In the genomic region with DNA sequence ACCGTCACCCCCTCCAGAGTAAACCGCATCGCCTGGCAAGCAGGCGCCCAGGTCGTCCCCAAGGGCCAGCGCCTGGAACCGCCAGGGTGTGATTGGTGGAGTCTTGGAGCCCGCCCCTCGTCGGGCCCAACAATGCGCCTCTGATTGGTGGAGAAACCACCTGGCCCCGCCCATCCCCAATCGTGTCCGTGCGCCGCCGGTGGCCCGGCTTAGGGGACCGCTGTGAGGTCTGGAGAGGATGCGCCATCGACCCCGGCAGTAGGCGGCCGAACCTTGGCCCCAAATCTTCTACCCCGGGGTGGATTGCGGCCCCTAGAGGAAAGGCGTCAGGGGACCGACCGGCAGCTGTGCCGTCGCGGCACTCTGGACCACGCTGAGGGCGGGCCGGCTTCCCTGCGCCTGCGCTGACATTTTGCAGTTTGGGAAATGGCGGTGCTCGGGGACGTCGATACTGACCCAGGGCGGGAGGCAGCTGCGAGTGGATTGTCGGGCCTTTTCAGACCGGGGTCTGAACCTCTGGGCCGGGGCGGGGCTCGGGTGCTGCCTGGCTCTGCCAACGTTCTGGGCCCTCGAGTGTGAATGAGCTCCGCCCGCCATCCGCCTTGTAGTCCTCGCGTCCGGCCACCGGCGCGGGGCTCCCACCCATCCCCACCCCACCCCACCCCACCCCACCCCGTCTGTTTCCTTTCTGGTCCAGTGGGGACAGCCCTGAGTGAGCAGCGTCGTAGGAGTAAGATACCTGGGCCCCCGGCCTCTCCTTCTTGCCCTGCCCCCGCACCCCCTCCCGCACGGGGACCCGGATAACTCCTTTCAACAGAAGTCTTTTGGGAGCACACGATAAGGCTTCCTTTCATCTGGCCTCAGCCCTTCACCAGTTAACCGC, we compare ENCODE assay signal across 1 cellular context.
TF ChIP-seq lines count a peak whose summit lies in the region.

No MANE protein-coding gene starts in this region.

TF ChIP-seq in WTC11, 78 proteins besides CTCF, POLR2A, EP300 and RAD21 (continued from another document and continues in another):
- TF ChIP-seq, protein P1, sequence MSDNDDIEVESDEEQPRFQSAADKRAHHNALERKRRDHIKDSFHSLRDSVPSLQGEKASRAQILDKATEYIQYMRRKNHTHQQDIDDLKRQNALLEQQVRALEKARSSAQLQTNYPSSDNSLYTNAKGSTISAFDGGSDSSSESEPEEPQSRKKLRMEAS (CRISPR knock-in tag; IDR thresholded peaks at IDR 0.05) = peak; percentile 84
- TF ChIP-seq TP53 (CRISPR knock-in tag; IDR thresholded peaks at IDR 0.05) (no peak), MXD4 (CRISPR knock-in tag; IDR thresholded peaks at IDR 0.05; ENCODE audit: borderline replicate concordance) (no peak), SOX15 (CRISPR knock-in tag; IDR thresholded peaks at IDR 0.05) (peak; percentile 55; the same call in 1 of the 2 replicates), TEAD1 (CRISPR knock-in tag; IDR thresholded peaks at IDR 0.05) (peak; percentile 59; the same call in 1 of the 2 replicates), OVOL2 (CRISPR knock-in tag; IDR thresholded peaks at IDR 0.05; ENCODE audit: borderline replicate concordance) (peak; percentile 75; the same call in 1 of the 2 replicates), CREB1 (CRISPR knock-in tag; IDR thresholded peaks at IDR 0.05) (no peak), KAT7 (CRISPR knock-in tag; IDR thresholded peaks at IDR 0.05; ENCODE audit: borderline replicate concordance) (0 out of 2 replicates have a peak, but pooled peaks have one; percentile 79), PREB (CRISPR knock-in tag; IDR thresholded peaks at IDR 0.05; ENCODE audit: borderline replicate concordance) (no peak), EMX1 (CRISPR knock-in tag; IDR thresholded peaks at IDR 0.05) (peak; percentile 91; the same call in 1 of the 2 replicates), ZMAT4 (CRISPR knock-in tag; IDR thresholded peaks at IDR 0.05) (peak; percentile 77), ATF6 (CRISPR knock-in tag; IDR thresholded peaks at IDR 0.05) (no peak), ZNF232 (CRISPR knock-in tag; IDR thresholded peaks at IDR 0.05) (peak; percentile 80; the same call in 1 of the 2 replicates), SMAD3 (CRISPR knock-in tag; IDR thresholded peaks at IDR 0.05; ENCODE audit: borderline replicate concordance) (peak; percentile 75; the same call in 1 of the 2 replicates), CREM (CRISPR knock-in tag; IDR thresholded peaks at IDR 0.05) (peak; percentile 36; the same call in 1 of the 2 replicates), NR2C2 (CRISPR knock-in tag; IDR thresholded peaks at IDR 0.05) (no peak), ATF1 (CRISPR knock-in tag; IDR thresholded peaks at IDR 0.05) (peak; percentile 70; the same call in 1 of the 2 replicates), IRF2 (CRISPR knock-in tag; IDR thresholded peaks at IDR 0.05; ENCODE audit: borderline replicate concordance, low read depth) (no peak), ZNF416 (CRISPR knock-in tag; IDR thresholded peaks at IDR 0.05) (peak; percentile 57; the same call in 1 of the 2 replicates), ZSCAN18 (CRISPR knock-in tag; IDR thresholded peaks at IDR 0.05) (no peak), ESRRA (CRISPR knock-in tag; IDR thresholded peaks at IDR 0.05; ENCODE audit: borderline replicate concordance) (peak; percentile 82; the same call in 1 of the 2 replicates), SMAD4 (CRISPR knock-in tag; IDR thresholded peaks at IDR 0.05) (no peak)
- TF ChIP-seq, protein P2, sequence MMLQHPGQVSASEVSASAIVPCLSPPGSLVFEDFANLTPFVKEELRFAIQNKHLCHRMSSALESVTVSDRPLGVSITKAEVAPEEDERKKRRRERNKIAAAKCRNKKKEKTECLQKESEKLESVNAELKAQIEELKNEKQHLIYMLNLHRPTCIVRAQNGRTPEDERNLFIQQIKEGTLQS (CRISPR knock-in tag; conservative IDR thresholded peaks at IDR 0.05) = no peak
- TF ChIP-seq, protein P3, sequence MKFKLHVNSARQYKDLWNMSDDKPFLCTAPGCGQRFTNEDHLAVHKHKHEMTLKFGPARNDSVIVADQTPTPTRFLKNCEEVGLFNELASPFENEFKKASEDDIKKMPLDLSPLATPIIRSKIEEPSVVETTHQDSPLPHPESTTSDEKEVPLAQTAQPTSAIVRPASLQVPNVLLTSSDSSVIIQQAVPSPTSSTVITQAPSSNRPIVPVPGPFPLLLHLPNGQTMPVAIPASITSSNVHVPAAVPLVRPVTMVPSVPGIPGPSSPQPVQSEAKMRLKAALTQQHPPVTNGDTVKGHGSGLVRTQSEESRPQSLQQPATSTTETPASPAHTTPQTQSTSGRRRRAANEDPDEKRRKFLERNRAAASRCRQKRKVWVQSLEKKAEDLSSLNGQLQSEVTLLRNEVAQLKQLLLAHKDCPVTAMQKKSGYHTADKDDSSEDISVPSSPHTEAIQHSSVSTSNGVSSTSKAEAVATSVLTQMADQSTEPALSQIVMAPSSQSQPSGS (CRISPR knock-in tag; IDR thresholded peaks at IDR 0.05; ENCODE audit: borderline replicate concordance, low read depth) = no peak
- TF ChIP-seq, protein P4, sequence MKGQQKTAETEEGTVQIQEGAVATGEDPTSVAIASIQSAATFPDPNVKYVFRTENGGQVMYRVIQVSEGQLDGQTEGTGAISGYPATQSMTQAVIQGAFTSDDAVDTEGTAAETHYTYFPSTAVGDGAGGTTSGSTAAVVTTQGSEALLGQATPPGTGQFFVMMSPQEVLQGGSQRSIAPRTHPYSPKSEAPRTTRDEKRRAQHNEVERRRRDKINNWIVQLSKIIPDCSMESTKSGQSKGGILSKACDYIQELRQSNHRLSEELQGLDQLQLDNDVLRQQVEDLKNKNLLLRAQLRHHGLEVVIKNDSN (CRISPR knock-in tag; IDR thresholded peaks at IDR 0.05) = peak; percentile 19; the same call in 1 of the 2 replicates
- TF ChIP-seq, protein P5, sequence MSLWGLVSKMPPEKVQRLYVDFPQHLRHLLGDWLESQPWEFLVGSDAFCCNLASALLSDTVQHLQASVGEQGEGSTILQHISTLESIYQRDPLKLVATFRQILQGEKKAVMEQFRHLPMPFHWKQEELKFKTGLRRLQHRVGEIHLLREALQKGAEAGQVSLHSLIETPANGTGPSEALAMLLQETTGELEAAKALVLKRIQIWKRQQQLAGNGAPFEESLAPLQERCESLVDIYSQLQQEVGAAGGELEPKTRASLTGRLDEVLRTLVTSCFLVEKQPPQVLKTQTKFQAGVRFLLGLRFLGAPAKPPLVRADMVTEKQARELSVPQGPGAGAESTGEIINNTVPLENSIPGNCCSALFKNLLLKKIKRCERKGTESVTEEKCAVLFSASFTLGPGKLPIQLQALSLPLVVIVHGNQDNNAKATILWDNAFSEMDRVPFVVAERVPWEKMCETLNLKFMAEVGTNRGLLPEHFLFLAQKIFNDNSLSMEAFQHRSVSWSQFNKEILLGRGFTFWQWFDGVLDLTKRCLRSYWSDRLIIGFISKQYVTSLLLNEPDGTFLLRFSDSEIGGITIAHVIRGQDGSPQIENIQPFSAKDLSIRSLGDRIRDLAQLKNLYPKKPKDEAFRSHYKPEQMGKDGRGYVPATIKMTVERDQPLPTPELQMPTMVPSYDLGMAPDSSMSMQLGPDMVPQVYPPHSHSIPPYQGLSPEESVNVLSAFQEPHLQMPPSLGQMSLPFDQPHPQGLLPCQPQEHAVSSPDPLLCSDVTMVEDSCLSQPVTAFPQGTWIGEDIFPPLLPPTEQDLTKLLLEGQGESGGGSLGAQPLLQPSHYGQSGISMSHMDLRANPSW (CRISPR knock-in tag; conservative IDR thresholded peaks at IDR 0.05; ENCODE audit: low read depth) = no peak
- TF ChIP-seq, protein P6, sequence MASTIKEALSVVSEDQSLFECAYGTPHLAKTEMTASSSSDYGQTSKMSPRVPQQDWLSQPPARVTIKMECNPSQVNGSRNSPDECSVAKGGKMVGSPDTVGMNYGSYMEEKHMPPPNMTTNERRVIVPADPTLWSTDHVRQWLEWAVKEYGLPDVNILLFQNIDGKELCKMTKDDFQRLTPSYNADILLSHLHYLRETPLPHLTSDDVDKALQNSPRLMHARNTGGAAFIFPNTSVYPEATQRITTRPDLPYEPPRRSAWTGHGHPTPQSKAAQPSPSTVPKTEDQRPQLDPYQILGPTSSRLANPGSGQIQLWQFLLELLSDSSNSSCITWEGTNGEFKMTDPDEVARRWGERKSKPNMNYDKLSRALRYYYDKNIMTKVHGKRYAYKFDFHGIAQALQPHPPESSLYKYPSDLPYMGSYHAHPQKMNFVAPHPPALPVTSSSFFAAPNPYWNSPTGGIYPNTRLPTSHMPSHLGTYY (CRISPR knock-in tag; IDR thresholded peaks at IDR 0.05) = no peak; the same call in 1 of the 2 replicates
- TF ChIP-seq, protein P7, sequence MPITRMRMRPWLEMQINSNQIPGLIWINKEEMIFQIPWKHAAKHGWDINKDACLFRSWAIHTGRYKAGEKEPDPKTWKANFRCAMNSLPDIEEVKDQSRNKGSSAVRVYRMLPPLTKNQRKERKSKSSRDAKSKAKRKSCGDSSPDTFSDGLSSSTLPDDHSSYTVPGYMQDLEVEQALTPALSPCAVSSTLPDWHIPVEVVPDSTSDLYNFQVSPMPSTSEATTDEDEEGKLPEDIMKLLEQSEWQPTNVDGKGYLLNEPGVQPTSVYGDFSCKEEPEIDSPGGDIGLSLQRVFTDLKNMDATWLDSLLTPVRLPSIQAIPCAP (CRISPR knock-in tag; IDR thresholded peaks at IDR 0.05) = 0 out of 2 replicates have a peak, but pooled peaks have one; percentile 70
- TF ChIP-seq, protein P8, sequence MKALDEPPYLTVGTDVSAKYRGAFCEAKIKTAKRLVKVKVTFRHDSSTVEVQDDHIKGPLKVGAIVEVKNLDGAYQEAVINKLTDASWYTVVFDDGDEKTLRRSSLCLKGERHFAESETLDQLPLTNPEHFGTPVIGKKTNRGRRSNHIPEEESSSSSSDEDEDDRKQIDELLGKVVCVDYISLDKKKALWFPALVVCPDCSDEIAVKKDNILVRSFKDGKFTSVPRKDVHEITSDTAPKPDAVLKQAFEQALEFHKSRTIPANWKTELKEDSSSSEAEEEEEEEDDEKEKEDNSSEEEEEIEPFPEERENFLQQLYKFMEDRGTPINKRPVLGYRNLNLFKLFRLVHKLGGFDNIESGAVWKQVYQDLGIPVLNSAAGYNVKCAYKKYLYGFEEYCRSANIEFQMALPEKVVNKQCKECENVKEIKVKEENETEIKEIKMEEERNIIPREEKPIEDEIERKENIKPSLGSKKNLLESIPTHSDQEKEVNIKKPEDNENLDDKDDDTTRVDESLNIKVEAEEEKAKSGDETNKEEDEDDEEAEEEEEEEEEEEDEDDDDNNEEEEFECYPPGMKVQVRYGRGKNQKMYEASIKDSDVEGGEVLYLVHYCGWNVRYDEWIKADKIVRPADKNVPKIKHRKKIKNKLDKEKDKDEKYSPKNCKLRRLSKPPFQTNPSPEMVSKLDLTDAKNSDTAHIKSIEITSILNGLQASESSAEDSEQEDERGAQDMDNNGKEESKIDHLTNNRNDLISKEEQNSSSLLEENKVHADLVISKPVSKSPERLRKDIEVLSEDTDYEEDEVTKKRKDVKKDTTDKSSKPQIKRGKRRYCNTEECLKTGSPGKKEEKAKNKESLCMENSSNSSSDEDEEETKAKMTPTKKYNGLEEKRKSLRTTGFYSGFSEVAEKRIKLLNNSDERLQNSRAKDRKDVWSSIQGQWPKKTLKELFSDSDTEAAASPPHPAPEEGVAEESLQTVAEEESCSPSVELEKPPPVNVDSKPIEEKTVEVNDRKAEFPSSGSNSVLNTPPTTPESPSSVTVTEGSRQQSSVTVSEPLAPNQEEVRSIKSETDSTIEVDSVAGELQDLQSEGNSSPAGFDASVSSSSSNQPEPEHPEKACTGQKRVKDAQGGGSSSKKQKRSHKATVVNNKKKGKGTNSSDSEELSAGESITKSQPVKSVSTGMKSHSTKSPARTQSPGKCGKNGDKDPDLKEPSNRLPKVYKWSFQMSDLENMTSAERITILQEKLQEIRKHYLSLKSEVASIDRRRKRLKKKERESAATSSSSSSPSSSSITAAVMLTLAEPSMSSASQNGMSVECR (CRISPR knock-in tag; IDR thresholded peaks at IDR 0.05; ENCODE audit: borderline replicate concordance) = peak; percentile 65
